ENCODE assay signal across 8 cellular contexts in the genomic region with DNA sequence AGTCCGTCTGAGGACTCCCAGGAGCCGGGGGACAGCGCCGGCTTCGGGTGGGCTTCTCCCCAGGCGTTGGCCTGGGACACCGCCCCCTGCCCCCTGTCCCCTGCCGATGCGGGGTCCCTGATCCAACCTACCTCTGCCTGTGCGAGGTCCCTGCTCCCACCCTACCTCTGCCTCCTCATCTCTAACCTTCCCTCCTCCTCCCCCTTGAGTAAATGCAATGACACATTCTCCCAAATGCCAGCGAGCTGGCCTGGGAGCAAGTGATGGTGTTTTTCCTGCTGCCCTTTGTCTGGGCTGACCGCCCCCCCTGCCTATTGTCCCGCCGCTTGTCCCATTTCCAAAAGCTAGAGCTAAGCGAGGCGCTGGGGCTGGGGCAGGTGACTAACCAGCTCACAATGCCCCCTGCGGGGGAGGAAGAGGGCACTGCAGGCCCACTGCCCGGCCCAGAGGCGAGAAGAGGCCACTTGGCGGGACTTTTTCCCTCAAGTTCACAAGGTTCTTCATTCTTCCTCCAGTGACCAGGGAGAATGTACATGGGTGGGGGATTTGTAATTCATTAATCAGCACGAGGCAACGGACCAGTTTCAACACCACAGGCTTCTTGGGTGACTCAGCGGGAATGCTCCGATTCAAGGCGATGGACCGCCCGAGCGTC. TPM values are rescaled to one million over a fixed set of nuclear protein-coding genes. Genes with fewer than 3 reads are reported as not detected.
A peak's percentile ranks its signal among the peaks of the same experiment; 100 is the strongest.
DNase-seq lines count a peak whose midpoint lies in the region; ATAC-seq, FAIRE-seq and TF ChIP-seq lines count a peak whose summit lies in the region.

No MANE protein-coding gene starts in this region.

- peak; percentile 90 for FAIRE-seq in endothelial cell of umbilical vein (lab: Jason Lieb, UNC)

- no peak overlapping the region; the same call in 1 of the 2 replicates for H3K27ac ChIP-seq in Karpas-422 (ENCODE audit: low read length)
- peak overlapping the region; percentile 33 for H3K27ac ChIP-seq in endothelial cell of umbilical vein (ENCODE audit: insufficient read depth, low read depth, low read length)
- H3K27ac ChIP-seq in mesodermal cell (ENCODE audit: low read depth, low read length, severe bottlenecking), result peak overlapping the region; percentile 77
- H3K27ac ChIP-seq in thoracic aorta, result peak overlapping the region; percentile 92 to 99

- intact Hi-C loops in endothelial cell of umbilical vein (cut with micrococcal nuclease), result loop anchor here (1.0 kb wide), 2 partner anchors 17 to 86 kb away; no protein-coding TSS in a partner anchor

- DNase-seq in NCI-H2227 (lab: John Stamatoyannopoulos, UW; ENCODE audit: unreplicated experiment), result peak; percentile 27
- no peak for DNase-seq in NCI-H2227 treated with DMSO at 0.1 percent for 48 hours (lab: John Stamatoyannopoulos, UW)
- peak; percentile 87 for DNase-seq in Karpas-422
- DNase-seq in endothelial cell of umbilical vein (ENCODE audit: low read depth, low spot score), result peak; percentile 82
- DNase-seq in thoracic aorta (ENCODE audit: low spot score), result peak; percentile 82

- WGBS in mesodermal cell (ENCODE audit: insufficient coverage in 2 of 2), 2 experiments, result 4 to 5% methylated on average over 23 to 26 of the region's 28 CpGs

- POLR2A ChIA-PET in endothelial cell of umbilical vein (lab: Charles Lee), result interaction anchor here (0.6 to 1.4 kb wide), 2 partner anchors 17 to 28 kb away, joined by 3 to 4 read pairs; a partner anchor contains a TSS

- TF ChIP-seq POLR2A in endothelial cell of umbilical vein (IDR thresholded peaks at IDR 0.05; ENCODE audit: low read depth, low read length), result peak; percentile 58

- no peaks in the 10 kb centered on the region for H3K27me3 ChIP-seq in Karpas-422 (ENCODE audit: low read length)
- H3K27me3 ChIP-seq in endothelial cell of umbilical vein (ENCODE audit: control insufficient read depth in 2 of 2, insufficient read depth in 2 of 2, low read length in 2 of 2), result peaks cover 0 to 3% of the 10 kb centered on the region in 2 experiments
- no peaks in the 10 kb centered on the region for H3K27me3 ChIP-seq in thoracic aorta (replicated peaks; ENCODE audit: insufficient read depth)

- H3K79me2 ChIP-seq in Karpas-422 (ENCODE audit: low read length) (peaks cover 34% of the 10 kb centered on the region), endothelial cell of umbilical vein (ENCODE audit: control insufficient read depth, insufficient read depth, low read length) (peaks cover 14% of the 10 kb centered on the region)

- H3K9ac ChIP-seq in Karpas-422 (ENCODE audit: low read length), result peak overlapping the region; percentile 96
- peak overlapping the region; percentile 67 for H3K9ac ChIP-seq in endothelial cell of umbilical vein (replicated peaks; ENCODE audit: extremely low read depth, insufficient read depth, low read length)

- peaks cover 51% of the 10 kb centered on the region for H3K4me1 ChIP-seq in Karpas-422 (ENCODE audit: low read length)
- H3K4me1 ChIP-seq in endothelial cell of umbilical vein (ENCODE audit: control insufficient read depth, extremely low read depth, insufficient read depth, low read length), result peaks cover 37% of the 10 kb centered on the region
- H3K4me1 ChIP-seq in mesodermal cell (ENCODE audit: control insufficient read depth, insufficient read depth, low read length, poor library complexity, severe bottlenecking), result peaks cover 52% of the 10 kb centered on the region
- peaks cover 23 to 39% of the 10 kb centered on the region in 2 donors for H3K4me1 ChIP-seq in thoracic aorta (ENCODE audit: control insufficient read depth in 1 of 2, low read depth in 2 of 2)

- no peaks in the 10 kb centered on the region for H3K9me2 ChIP-seq in Karpas-422 (replicated peaks; ENCODE audit: insufficient read depth, low read length)

- dilution Hi-C loops in endothelial cell of umbilical vein (cut with MboI; ENCODE audit: extremely low pct_ligation_motif_present, low sequenced_read_pairs), result no loop called here

- peak overlapping the region; percentile 98 for H3K4me2 ChIP-seq in Karpas-422 (ENCODE audit: low read depth, low read length, poor library complexity, severe bottlenecking)
- peak overlapping the region; percentile 49 for H3K4me2 ChIP-seq in endothelial cell of umbilical vein (ENCODE audit: insufficient read depth, low read length)

- H3K9me3 ChIP-seq in Karpas-422 (ENCODE audit: low read length), result no peaks in the 10 kb centered on the region
- no peaks in the 10 kb centered on the region for H3K9me3 ChIP-seq in endothelial cell of umbilical vein (replicated peaks; ENCODE audit: control insufficient read depth, insufficient read depth, low read length)
- H3K9me3 ChIP-seq in mesodermal cell (ENCODE audit: control insufficient read depth, low read length), result no peaks in the 10 kb centered on the region
- H3K9me3 ChIP-seq in thoracic aorta, result no peaks in the 10 kb centered on the region

- peaks cover 13% of the 10 kb centered on the region for H4K20me1 ChIP-seq in Karpas-422 (ENCODE audit: insufficient read depth, low read depth, low read length)
- H4K20me1 ChIP-seq in endothelial cell of umbilical vein (replicated peaks; ENCODE audit: control insufficient read depth, extremely low read depth, insufficient read depth, low read length), result no peaks in the 10 kb centered on the region

- CTCF ChIA-PET in endothelial cell of umbilical vein (lab: Charles Lee), result interaction anchor here (0.6 to 19.7 kb wide), 14 partner anchors 7 to 293 kb away, joined by 3 to 1051 read pairs (median 6); a partner anchor contains a TSS

- ATAC-seq in activated CD4-positive, CD25-positive, alpha-beta regulatory T cell treated with anti-CD3 and anti-CD28 coated beads, Interleukin-2, amount 50 U/mL, for 24 hours, result peak; percentile 23 to 30
- ATAC-seq in thoracic aorta (ENCODE audit: insufficient number of reproducible peaks, low FRiP score, low read depth), result peak; percentile 77
- ATAC-seq in HG03175 (IDR thresholded peaks at IDR 0.05; ENCODE audit: unreplicated experiment), result no peak

- BruUV-seq in endothelial cell of umbilical vein (replicated peaks; lab: Mats Ljungman, UMichigan), result no TSS peak

- H3K36me3 ChIP-seq in Karpas-422 (ENCODE audit: insufficient read depth, low read length) (no peaks in the 10 kb centered on the region), endothelial cell of umbilical vein (ENCODE audit: control insufficient read depth in 2 of 2, extremely low read depth in 1 of 2, insufficient read depth in 2 of 2, low read length in 2 of 2) (no peaks in the 10 kb centered on the region), mesodermal cell (ENCODE audit: control insufficient read depth, insufficient read depth, low read length) (no peaks in the 10 kb centered on the region), thoracic aorta (no peaks in the 10 kb centered on the region)

- TF ChIP-seq CTCF in endothelial cell of umbilical vein (IDR thresholded peaks at IDR 0.05; ENCODE audit: extremely low read depth in 1 of 2, insufficient read depth in 1 of 2, low read depth in 1 of 2, low read length in 2 of 2), result peak; percentile 60 to 79
- peak; percentile 49 for TF ChIP-seq CTCF in thoracic aorta (IDR thresholded peaks at IDR 0.05)

- H3K4me3 ChIP-seq in Karpas-422 (ENCODE audit: low read length) (peak overlapping the region; percentile 91), endothelial cell of umbilical vein (replicated peaks in 1 of 3; ENCODE audit: insufficient read depth in 1 of 3, low read depth in 1 of 3, low read length in 3 of 3) (peak overlapping the region; percentile 28 to 86 (median 64)), mesodermal cell (ENCODE audit: extremely low read depth, insufficient read depth, low read length, poor library complexity, severe bottlenecking) (peak overlapping the region; percentile 79), thoracic aorta (peak overlapping the region; percentile 76)

- H3K9me1 ChIP-seq in endothelial cell of umbilical vein (replicated peaks; ENCODE audit: control insufficient read depth, extremely low read depth, insufficient read depth, low read length), result no peaks in the 10 kb centered on the region

- no peak overlapping the region for H2AFZ ChIP-seq in Karpas-422 (ENCODE audit: low read length)
- peak overlapping the region; percentile 30 for H2AFZ ChIP-seq in endothelial cell of umbilical vein (ENCODE audit: low read depth, low read length)

RNA-seq across cellular contexts. Expression of a gene that starts 0.6 kb away (rescaled TPM):
- total RNA-seq in Karpas-422 (2014; rRNA removed; shearing (Covaris generic); ENCODE audit: low replicate concordance), result 6.4 and 13.9 TPM in 2 replicates
- total RNA-seq in endothelial cell of umbilical vein, result 5.7 and 5.8 TPM in 2 replicates
- polyA plus RNA-seq in endothelial cell of umbilical vein, result 6.5 and 8.7 TPM in 2 replicates
- 4.3 and 4.7 TPM in 2 replicates for polyA plus RNA-seq in endothelial cell of umbilical vein (2011; cell fraction: cytosol; rRNA removed)
- polyA plus RNA-seq in endothelial cell of umbilical vein (2011; cell fraction: nucleus; rRNA removed), result 9.3 TPM in 2 replicates
- polyA plus RNA-seq in endothelial cell of umbilical vein (2012), result 4.2 and 6.0 TPM in 2 replicates
- polyA minus RNA-seq in endothelial cell of umbilical vein, result 2.1 TPM in 2 replicates
- 4.3 TPM for polyA minus RNA-seq in endothelial cell of umbilical vein (2011; cell fraction: cytosol; rRNA and poly(A)+ RNA removed)
- 1.4 and 1.8 TPM in 2 replicates for polyA minus RNA-seq in endothelial cell of umbilical vein (2011; cell fraction: nucleus; rRNA and poly(A)+ RNA removed)
- polyA plus RNA-seq in mesodermal cell (2013, experiment 1 of 2), result 5.1 TPM
- 4.8 TPM for polyA plus RNA-seq in mesodermal cell (2013, experiment 2 of 2)
- total RNA-seq in thoracic aorta, result 10 to 100 TPM; 27.1 to 38.1 TPM

RNA-seq across cellular contexts. Expression of a gene that starts 17.7 kb away (rescaled TPM):
- total RNA-seq in Karpas-422 (2014; rRNA removed; shearing (Covaris generic); ENCODE audit: low replicate concordance), result 14.8 and 19.2 TPM in 2 replicates
- total RNA-seq in endothelial cell of umbilical vein (18.4 and 24.6 TPM in 2 replicates), thoracic aorta (10 to 100 TPM; 15.8 to 23.0 TPM)
- 22.2 and 25.5 TPM in 2 replicates for polyA plus RNA-seq in endothelial cell of umbilical vein
- polyA plus RNA-seq in endothelial cell of umbilical vein (2011; cell fraction: cytosol; rRNA removed), result 8.0 and 14.2 TPM in 2 replicates
- 93.4 and 97.2 TPM in 2 replicates for polyA plus RNA-seq in endothelial cell of umbilical vein (2011; cell fraction: nucleus; rRNA removed)
- polyA plus RNA-seq in endothelial cell of umbilical vein (2012), result 13.7 and 14.0 TPM in 2 replicates
- 8.2 and 9.1 TPM in 2 replicates for polyA minus RNA-seq in endothelial cell of umbilical vein
- polyA minus RNA-seq in endothelial cell of umbilical vein (2011; cell fraction: cytosol; rRNA and poly(A)+ RNA removed), result 6.8 TPM
- polyA minus RNA-seq in endothelial cell of umbilical vein (2011; cell fraction: nucleus; rRNA and poly(A)+ RNA removed), result 16.2 and 18.6 TPM in 2 replicates
- polyA plus RNA-seq in mesodermal cell (2013, experiment 1 of 2), result 18.3 TPM
- polyA plus RNA-seq in mesodermal cell (2013, experiment 2 of 2), result 17.7 TPM

RNA-seq across cellular contexts. Expression of a gene that starts 20.7 kb away (rescaled TPM):
- total RNA-seq in Karpas-422 (2014; rRNA removed; shearing (Covaris generic); ENCODE audit: low replicate concordance), result 362 and 684 TPM in 2 replicates
- total RNA-seq in endothelial cell of umbilical vein (50.1 and 66.9 TPM in 2 replicates), thoracic aorta (100 to 1,000 TPM; 145 to 148 TPM)
- 204 and 236 TPM in 2 replicates for polyA plus RNA-seq in endothelial cell of umbilical vein
- polyA plus RNA-seq in endothelial cell of umbilical vein (2011; cell fraction: cytosol; rRNA removed), result 136 and 153 TPM in 2 replicates
- 102 and 113 TPM in 2 replicates for polyA plus RNA-seq in endothelial cell of umbilical vein (2011; cell fraction: nucleus; rRNA removed)
- polyA plus RNA-seq in endothelial cell of umbilical vein (2012), result 113 and 160 TPM in 2 replicates
- 20.8 and 22.5 TPM in 2 replicates for polyA minus RNA-seq in endothelial cell of umbilical vein
- polyA minus RNA-seq in endothelial cell of umbilical vein (2011; cell fraction: cytosol; rRNA and poly(A)+ RNA removed), result 9.0 TPM
- polyA minus RNA-seq in endothelial cell of umbilical vein (2011; cell fraction: nucleus; rRNA and poly(A)+ RNA removed), result 16.3 and 23.4 TPM in 2 replicates
- polyA plus RNA-seq in mesodermal cell (2013, experiment 1 of 2), result 67.2 TPM
- 56.7 TPM for polyA plus RNA-seq in mesodermal cell (2013, experiment 2 of 2)

RNA-seq across cellular contexts. Expression of a gene that starts 27.6 kb away (rescaled TPM):
- total RNA-seq in Karpas-422 (2014; rRNA removed; shearing (Covaris generic); ENCODE audit: low replicate concordance), result 218 and 332 TPM in 2 replicates
- total RNA-seq in endothelial cell of umbilical vein, result 192 and 202 TPM in 2 replicates
- polyA plus RNA-seq in endothelial cell of umbilical vein, result 419 and 446 TPM in 2 replicates
- polyA plus RNA-seq in endothelial cell of umbilical vein (2011; cell fraction: cytosol; rRNA removed), result 287 and 295 TPM in 2 replicates
- polyA plus RNA-seq in endothelial cell of umbilical vein (2011; cell fraction: nucleus; rRNA removed), result 126 and 127 TPM in 2 replicates
- polyA plus RNA-seq in endothelial cell of umbilical vein (2012), result 168 and 197 TPM in 2 replicates
- 148 and 170 TPM in 2 replicates for polyA minus RNA-seq in endothelial cell of umbilical vein
- polyA minus RNA-seq in endothelial cell of umbilical vein (2011; cell fraction: cytosol; rRNA and poly(A)+ RNA removed), result 131 TPM
- polyA minus RNA-seq in endothelial cell of umbilical vein (2011; cell fraction: nucleus; rRNA and poly(A)+ RNA removed), result 30.2 and 40.7 TPM in 2 replicates
- polyA plus RNA-seq in mesodermal cell (2013, experiment 1 of 2), result 238 TPM
- polyA plus RNA-seq in mesodermal cell (2013, experiment 2 of 2), result 192 TPM
- total RNA-seq in thoracic aorta, result 10 to 100 TPM; 74.4 to 77.8 TPM

RNA-seq across cellular contexts. Expression of a gene that starts 29.8 kb away (rescaled TPM):
- total RNA-seq in Karpas-422 (2014; rRNA removed; shearing (Covaris generic); ENCODE audit: low replicate concordance), result 52.4 and 122 TPM in 2 replicates
- total RNA-seq in endothelial cell of umbilical vein (not detected in 2 replicates), thoracic aorta (1 to 10 TPM; 2.6 to 3.8 TPM)
- not detected in 2 replicates for polyA plus RNA-seq in endothelial cell of umbilical vein
- polyA plus RNA-seq in endothelial cell of umbilical vein (2011; cell fraction: cytosol; rRNA removed), result not detected in 2 replicates
- polyA plus RNA-seq in endothelial cell of umbilical vein (2011; cell fraction: nucleus; rRNA removed), result 0.20 TPM in 1 of 2 replicates, not detected in the other
- 0.20 and 0.26 TPM in 2 replicates for polyA plus RNA-seq in endothelial cell of umbilical vein (2012)
- polyA minus RNA-seq in endothelial cell of umbilical vein, result 1.4 TPM in 1 of 2 replicates, not detected in the other
- not detected for polyA minus RNA-seq in endothelial cell of umbilical vein (2011; cell fraction: cytosol; rRNA and poly(A)+ RNA removed)
- polyA minus RNA-seq in endothelial cell of umbilical vein (2011; cell fraction: nucleus; rRNA and poly(A)+ RNA removed), result not detected in 2 replicates
- polyA plus RNA-seq in mesodermal cell (2013, experiment 1 of 2), result 1.8 TPM
- polyA plus RNA-seq in mesodermal cell (2013, experiment 2 of 2), result 0.91 TPM
